1 cellular context compared by ENCODE assay signal in genomic region chr16:26175944-26176343, GRCh38.
TF ChIP-seq lines count a peak whose summit lies in the region.

No MANE protein-coding gene starts in this region.

TF ChIP-seq in WTC11, 78 proteins besides CTCF, POLR2A, EP300 and RAD21 (continued from another document):
- TF ChIP-seq CDX4 (CRISPR knock-in tag; IDR thresholded peaks at IDR 0.05; ENCODE audit: borderline replicate concordance) (no peak), ZNF219 (CRISPR knock-in tag; IDR thresholded peaks at IDR 0.05; ENCODE audit: borderline replicate concordance) (no peak), TP53 (CRISPR knock-in tag; IDR thresholded peaks at IDR 0.05) (no peak), PREB (CRISPR knock-in tag; IDR thresholded peaks at IDR 0.05; ENCODE audit: borderline replicate concordance) (no peak), KAT7 (CRISPR knock-in tag; IDR thresholded peaks at IDR 0.05; ENCODE audit: borderline replicate concordance) (no peak), EMX1 (CRISPR knock-in tag; IDR thresholded peaks at IDR 0.05) (no peak)
TF ChIP-seq in WTC11: peak in this region for 0.
